ENCODE assay signal across 16 cellular contexts in the genomic region with DNA sequence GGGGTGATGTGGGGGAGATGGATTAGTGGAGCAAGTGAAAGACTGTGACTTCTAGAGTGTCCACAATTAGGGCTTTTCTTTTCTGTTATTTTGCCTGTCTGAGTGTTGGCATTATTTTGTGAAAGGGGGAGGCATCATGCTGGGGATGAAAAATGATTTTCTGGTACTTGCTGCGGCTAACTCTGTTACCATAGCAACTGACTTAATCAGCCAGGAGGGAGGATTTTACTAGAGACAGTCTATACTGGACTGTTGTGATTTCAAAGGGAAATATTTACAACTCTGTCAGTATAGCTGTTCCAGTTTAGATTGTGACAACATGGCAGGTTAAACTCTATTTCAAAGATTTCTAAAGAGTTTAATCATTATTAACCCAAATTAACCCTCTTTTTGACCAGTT. TPM values are rescaled to one million over a fixed set of nuclear protein-coding genes. Genes with fewer than 3 reads are reported as not detected.
"Had no signal": no experiment of that assay in that cellular context is flagged by ENCODE, and none has a peak within 500 bp of the region (broad histone marks: within the 10 kb centered on the region; RNA-seq: fewer than 3 reads in every experiment).

No MANE protein-coding gene starts in this region.

- DNase-seq: cortex of kidney; dorsolateral prefrontal cortex; effector CD8-positive, alpha-beta T cell; foreskin melanocyte; head of caudate nucleus; kidney glomerular epithelial cell; mesendoderm; naive thymus-derived CD8-positive, alpha-beta T cell; occipital lobe; pancreas; right cardiac atrium; stimulated activated CD4-positive, alpha-beta T cell treated with anti-CD3 and anti-CD28 coated beads, Interleukin-2, amount 100 ng/mL, for 48 hours; stimulated activated naive CD4-positive, alpha-beta T cell treated with Interleukin-2 at 50 U/mL for 16 hours; trophoblast cell had no signal

- H3K4me1 ChIP-seq: pancreas had no signal

- H3K4me3 ChIP-seq: dorsolateral prefrontal cortex, hepatocyte, pancreas, smooth muscle cell had no signal

- ATAC-seq: naive thymus-derived CD8-positive, alpha-beta T cell; pancreas; right cardiac atrium had no signal

- H2AFZ ChIP-seq: hepatocyte had no signal

- H3K27me3 ChIP-seq: hepatocyte, pancreas had no signal

- H3K36me3 ChIP-seq: pancreas had no signal

- H3K9me3 ChIP-seq: pancreas had no signal

RNA-seq across cellular contexts. Expression of a gene that starts 30.4 kb away (rescaled TPM):
- total RNA-seq: naive thymus-derived CD8-positive, alpha-beta T cell had no signal
